In genomic region chr22:46035742-46036557, GRCh38 we compare ENCODE assay signal across 8 cellular contexts. TPM values are rescaled to one million over a fixed set of nuclear protein-coding genes. Genes with fewer than 3 reads are reported as not detected.
DNase-seq lines count a peak whose midpoint lies in the region; ATAC-seq, FAIRE-seq and TF ChIP-seq lines count a peak whose summit lies in the region.

No MANE protein-coding gene starts in this region.

- POLR2A ChIA-PET in endothelial cell of umbilical vein (lab: Charles Lee): interaction anchor here (0.7 to 1.2 kb wide), 4 partner anchors 17 to 35 kb away, joined by 3 to 7 read pairs (median 3); no protein-coding TSS in a partner anchor

- DNase-seq in D721Med (ENCODE audit: insufficient read length, low spot score): peak; percentile 76
- peak; percentile 96 for DNase-seq in HTR-8/SVneo (ENCODE audit: insufficient read length, low spot score)
- peak; percentile 99 for DNase-seq in activated T-cell treated with anti-CD3 and anti-CD28 coated beads for 1 hour (ENCODE audit: low read depth)
- peak; percentile 100 for DNase-seq in endothelial cell of umbilical vein (ENCODE audit: low read depth, low spot score)
- peak; percentile 97 for DNase-seq in middle frontal gyrus (ENCODE audit: extremely low spot score, low spot score)
- DNase-seq in stimulated activated CD8-positive, alpha-beta memory T cell treated with anti-CD3 and anti-CD28 coated beads, Interleukin-15, amount 100 ng/mL, for 48 hours (ENCODE audit: low read depth in 2 of 2): peak; percentile 100

- H3K9me1 ChIP-seq in endothelial cell of umbilical vein (replicated peaks; ENCODE audit: control insufficient read depth, extremely low read depth, insufficient read depth, low read length): no peaks in the 10 kb centered on the region

- H3K9me3 ChIP-seq in OCI-LY1 (ENCODE audit: low read length): no peaks in the 10 kb centered on the region
- H3K9me3 ChIP-seq in endothelial cell of umbilical vein (replicated peaks; ENCODE audit: control insufficient read depth, insufficient read depth, low read length): no peaks in the 10 kb centered on the region

- TF ChIP-seq CTCF in D721Med (IDR thresholded peaks at IDR 0.05; ENCODE audit: insufficient read depth, missing control alignments) (no peak), OCI-LY1 (IDR thresholded peaks at IDR 0.05; ENCODE audit: low read length) (no peak), endothelial cell of umbilical vein (IDR thresholded peaks at IDR 0.05; ENCODE audit: extremely low read depth in 1 of 2, insufficient read depth in 1 of 2, low read depth in 1 of 2, low read length in 2 of 2) (no peak)

- BruUV-seq in endothelial cell of umbilical vein (replicated peaks; lab: Mats Ljungman, UMichigan): TSS peak; percentile 76

- H3K27me3 ChIP-seq in OCI-LY1 (ENCODE audit: insufficient read depth, low read length) (no peaks in the 10 kb centered on the region), endothelial cell of umbilical vein (ENCODE audit: control insufficient read depth in 2 of 2, insufficient read depth in 2 of 2, low read length in 2 of 2) (no peaks in the 10 kb centered on the region)

- H3K9me2 ChIP-seq in OCI-LY1 (ENCODE audit: low read depth, low read length): no peaks in the 10 kb centered on the region

- H3K9ac ChIP-seq in OCI-LY1 (ENCODE audit: low read length): peak overlapping the region; percentile 91
- peak overlapping the region; percentile 82 for H3K9ac ChIP-seq in endothelial cell of umbilical vein (replicated peaks; ENCODE audit: extremely low read depth, insufficient read depth, low read length)

- H3F3A ChIP-seq in OCI-LY1 (ENCODE audit: insufficient read depth, low read length): no peaks in the 10 kb centered on the region

- H3K79me2 ChIP-seq in OCI-LY1 (ENCODE audit: insufficient read depth, low read length): no peaks in the 10 kb centered on the region
- H3K79me2 ChIP-seq in endothelial cell of umbilical vein (ENCODE audit: control insufficient read depth, insufficient read depth, low read length): no peaks in the 10 kb centered on the region

- TF ChIP-seq POLR2A in endothelial cell of umbilical vein (IDR thresholded peaks at IDR 0.05; ENCODE audit: low read depth, low read length): peak; percentile 57

- dilution Hi-C loops in endothelial cell of umbilical vein (cut with MboI; ENCODE audit: extremely low pct_ligation_motif_present, low sequenced_read_pairs): no loop called here

- H3K4me1 ChIP-seq in OCI-LY1 (ENCODE audit: insufficient read depth, low read length, severe bottlenecking): peaks cover 26% of the 10 kb centered on the region
- peaks cover 17% of the 10 kb centered on the region for H3K4me1 ChIP-seq in endothelial cell of umbilical vein (ENCODE audit: control insufficient read depth, extremely low read depth, insufficient read depth, low read length)

- H3K36me3 ChIP-seq in OCI-LY1 (ENCODE audit: insufficient read depth, low read length) (no peaks in the 10 kb centered on the region), endothelial cell of umbilical vein (ENCODE audit: control insufficient read depth in 2 of 2, extremely low read depth in 1 of 2, insufficient read depth in 2 of 2, low read length in 2 of 2) (no peaks in the 10 kb centered on the region)

- no peak for FAIRE-seq in D721Med (lab: Jason Lieb, UNC)
- peak; percentile 96 for FAIRE-seq in HTR-8/SVneo (lab: Jason Lieb, UNC)
- peak; percentile 97 for FAIRE-seq in endothelial cell of umbilical vein (lab: Jason Lieb, UNC)

- ATAC-seq in GM21381 (IDR thresholded peaks at IDR 0.05; ENCODE audit: unreplicated experiment): peak; percentile 97

- CTCF ChIA-PET in endothelial cell of umbilical vein (lab: Charles Lee): interaction anchor here (0.6 to 2.2 kb wide), 13 partner anchors 14 to 1347 kb away, joined by 3 to 49 read pairs (median 4); no protein-coding TSS in a partner anchor

- peak overlapping the region; percentile 89 for H3K4me3 ChIP-seq in OCI-LY1 (ENCODE audit: low read depth, low read length, poor library complexity, severe bottlenecking)
- peak overlapping the region; percentile 18 to 68 (median 26) for H3K4me3 ChIP-seq in endothelial cell of umbilical vein (replicated peaks in 1 of 3; ENCODE audit: insufficient read depth in 1 of 3, low read depth in 1 of 3, low read length in 3 of 3)

- H3K4me2 ChIP-seq in OCI-LY1 (ENCODE audit: low read length) (peak overlapping the region; percentile 95), endothelial cell of umbilical vein (ENCODE audit: insufficient read depth, low read length) (peak overlapping the region; percentile 39)

- peak overlapping the region; percentile 58 for H3K27ac ChIP-seq in OCI-LY1 (ENCODE audit: low read depth, low read length, poor library complexity, severe bottlenecking)
- H3K27ac ChIP-seq in endothelial cell of umbilical vein (ENCODE audit: insufficient read depth, low read depth, low read length): peak overlapping the region; percentile 89

- intact Hi-C loops in endothelial cell of umbilical vein (cut with micrococcal nuclease): loop anchor here (1.0 kb wide), 6 partner anchors 8 to 39 kb away; no protein-coding TSS in a partner anchor

- H4K20me1 ChIP-seq in OCI-LY1 (ENCODE audit: insufficient read depth, low read length) (no peaks in the 10 kb centered on the region), endothelial cell of umbilical vein (replicated peaks; ENCODE audit: control insufficient read depth, extremely low read depth, insufficient read depth, low read length) (no peaks in the 10 kb centered on the region)

- H2AFZ ChIP-seq in OCI-LY1 (ENCODE audit: low read length) (no peak overlapping the region), endothelial cell of umbilical vein (ENCODE audit: low read depth, low read length) (peak overlapping the region; percentile 8)

TF ChIP-seq in endothelial cell of umbilical vein, 7 proteins besides CTCF, POLR2A, EP300 and RAD21:
- peak; percentile 8 for TF ChIP-seq MYC (IDR thresholded peaks at IDR 0.05; ENCODE audit: low read depth, low read length)
- no peak for TF ChIP-seq GATA2 (IDR thresholded peaks at IDR 0.05; ENCODE audit: insufficient read depth, insufficient read length, low read depth, low read length)
- TF ChIP-seq EZH2 (IDR thresholded peaks at IDR 0.05; ENCODE audit: borderline replicate concordance, low read depth, low read length, severe bottlenecking): no peak
- TF ChIP-seq POLR2AphosphoS5 (IDR thresholded peaks at IDR 0.05; ENCODE audit: insufficient read depth, low read depth, low read length): peak; percentile 87
- TF ChIP-seq MAX (IDR thresholded peaks at IDR 0.05; ENCODE audit: insufficient read depth, insufficient read length): no peak
- no peak for TF ChIP-seq FOS (IDR thresholded peaks at IDR 0.05; ENCODE audit: borderline replicate concordance, insufficient read depth, low read length)
TF ChIP-seq in endothelial cell of umbilical vein: peak in this region for 2.

RNA-seq across cellular contexts. Expression of gene WNT7B, which starts 59.0 kb away (rescaled TPM):
- total RNA-seq in endothelial cell of umbilical vein: not detected in 2 replicates
- polyA plus RNA-seq in endothelial cell of umbilical vein: not detected in 2 replicates
- polyA plus RNA-seq in endothelial cell of umbilical vein (2011; cell fraction: cytosol; rRNA removed): not detected in 2 replicates
- polyA plus RNA-seq in endothelial cell of umbilical vein (2011; cell fraction: nucleus; rRNA removed): not detected in 2 replicates
- polyA plus RNA-seq in endothelial cell of umbilical vein (2012): not detected in 2 replicates
- polyA minus RNA-seq in endothelial cell of umbilical vein: not detected in 2 replicates
- polyA minus RNA-seq in endothelial cell of umbilical vein (2011; cell fraction: cytosol; rRNA and poly(A)+ RNA removed): 5.2 TPM
- not detected in 2 replicates for polyA minus RNA-seq in endothelial cell of umbilical vein (2011; cell fraction: nucleus; rRNA and poly(A)+ RNA removed)

Comparison
In these comparisons a context has a peak if more than half of its experiments do, and no peak if none do; other contexts are left out.
1. Peak in every context shown above with its lines: DNase-seq, ATAC-seq, H3K4me3 ChIP-seq and H3K27ac ChIP-seq.